In the genomic region with DNA sequence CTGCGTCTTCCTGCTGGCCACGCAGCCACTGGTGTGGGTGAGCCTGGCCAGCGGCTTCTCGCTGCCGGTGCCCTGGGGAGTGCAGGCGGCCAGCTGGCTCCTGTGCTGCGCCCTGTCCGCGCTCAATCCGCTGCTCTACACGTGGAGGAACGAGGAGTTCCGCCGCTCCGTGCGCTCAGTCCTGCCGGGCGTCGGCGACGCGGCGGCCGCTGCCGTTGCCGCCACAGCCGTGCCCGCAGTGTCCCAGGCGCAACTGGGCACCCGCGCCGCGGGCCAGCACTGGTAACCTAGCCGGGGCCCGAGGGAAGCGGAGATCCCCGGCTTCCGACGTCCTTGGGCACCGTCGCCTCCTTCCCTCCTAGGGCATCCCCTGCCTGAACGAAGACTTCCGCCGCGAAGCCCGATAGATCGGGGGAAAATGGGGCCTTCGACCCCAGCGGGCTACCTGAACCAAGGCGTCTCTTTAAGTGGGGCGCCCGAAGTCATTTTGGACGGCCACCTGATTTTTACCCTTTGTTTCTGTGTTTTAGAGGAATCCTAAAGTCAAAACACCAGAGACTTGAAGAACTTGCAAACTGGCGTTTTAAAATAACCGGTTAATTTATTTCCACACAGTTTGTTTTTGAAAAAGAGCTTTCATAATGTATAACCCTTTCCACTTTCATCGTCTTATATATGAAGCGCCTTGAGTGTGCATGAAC, we compare ENCODE assay signal across 8 cellular contexts. TPM values are rescaled to one million over a fixed set of nuclear protein-coding genes. Genes with fewer than 3 reads are reported as not detected.
DNase-seq lines count a peak whose midpoint lies in the region; ATAC-seq, FAIRE-seq and TF ChIP-seq lines count a peak whose summit lies in the region.

No MANE protein-coding gene starts in this region.

- H3K27me3 Mint-ChIP-seq in activated T-helper 1 cell treated with anti-CD3 and anti-CD28 coated beads, Interleukin-12 subunit alpha, Interleukin-12 subunit beta, Interleukin-2, Interleukin-4 antibody, amounts not matched to agents 30 ng/mL and 10 ng/mL and 1 ng/mL, durations not matched to agents 14 hours and 24 hours and 36 hours (ENCODE audit: insufficient read depth), result peaks cover 65% of the 10 kb centered on the region

- no peaks in the 10 kb centered on the region for H3K36me3 Mint-ChIP-seq in activated T-helper 1 cell treated with anti-CD3 and anti-CD28 coated beads, Interleukin-12 subunit alpha, Interleukin-12 subunit beta, Interleukin-2, Interleukin-4 antibody, amounts not matched to agents 30 ng/mL and 10 ng/mL and 1 ng/mL, durations not matched to agents 14 hours and 24 hours and 36 hours (ENCODE audit: low read depth)

- H3K4me1 Mint-ChIP-seq in activated T-helper 1 cell treated with anti-CD3 and anti-CD28 coated beads, Interleukin-12 subunit alpha, Interleukin-12 subunit beta, Interleukin-2, Interleukin-4 antibody, amounts not matched to agents 30 ng/mL and 10 ng/mL and 1 ng/mL, durations not matched to agents 14 hours and 24 hours and 36 hours (ENCODE audit: low read depth), result peaks cover 5% of the 10 kb centered on the region

- H3K4me3 Mint-ChIP-seq in activated T-helper 1 cell treated with anti-CD3 and anti-CD28 coated beads, Interleukin-12 subunit alpha, Interleukin-12 subunit beta, Interleukin-2, Interleukin-4 antibody, amounts not matched to agents 30 ng/mL and 10 ng/mL and 1 ng/mL, durations not matched to agents 14 hours and 24 hours and 36 hours, result peak overlapping the region; percentile 58

- no peak for TF ChIP-seq CTCF in left ventricle myocardium inferior (IDR thresholded peaks at IDR 0.05; ENCODE audit: borderline replicate concordance)

- H3K4me3 ChIP-seq in left ventricle myocardium inferior, result peak overlapping the region; percentile 64
- peak overlapping the region; percentile 50 for H3K4me3 ChIP-seq in skeletal muscle cell (ENCODE audit: low read depth, low read length)

- no peaks in the 10 kb centered on the region for H3K36me3 ChIP-seq in left ventricle myocardium inferior

- H3K4me1 ChIP-seq in left ventricle myocardium inferior, result peaks cover 17% of the 10 kb centered on the region

- intact Hi-C loops in Right ventricle myocardium inferior (cut with DNase I), result loop anchor here (5.0 kb wide), 2 partner anchors 37 to 78 kb away; no protein-coding TSS in a partner anchor
- intact Hi-C loops in cardiac septum (cut with DNase I), result loop anchor here (5.0 to 10.0 kb wide), 2 partner anchors 195 to 327 kb away; no protein-coding TSS in a partner anchor
- intact Hi-C loops in activated T-helper 1 cell treated with anti-CD3 and anti-CD28 coated beads, Interleukin-12 subunit alpha, Interleukin-12 subunit beta, Interleukin-2, Interleukin-4 antibody, amounts not matched to agents 30 ng/mL and 10 ng/mL and 1 ng/mL, durations not matched to agents 14 hours and 24 hours and 36 hours (cut with micrococcal nuclease), result loop anchor here (5.0 to 10.0 kb wide), 3 partner anchors 327 to 755 kb away; no protein-coding TSS in a partner anchor
- intact Hi-C loops in left ventricle myocardium inferior (cut with micrococcal nuclease), result no loop called here

- no peaks in the 10 kb centered on the region for H3K9me3 Mint-ChIP-seq in activated T-helper 1 cell treated with anti-CD3 and anti-CD28 coated beads, Interleukin-12 subunit alpha, Interleukin-12 subunit beta, Interleukin-2, Interleukin-4 antibody, amounts not matched to agents 30 ng/mL and 10 ng/mL and 1 ng/mL, durations not matched to agents 14 hours and 24 hours and 36 hours

- FAIRE-seq in GM12891 (lab: Jason Lieb, UNC), result no peak

- peak overlapping the region; percentile 14 for H3K27ac Mint-ChIP-seq in activated T-helper 1 cell treated with anti-CD3 and anti-CD28 coated beads, Interleukin-12 subunit alpha, Interleukin-12 subunit beta, Interleukin-2, Interleukin-4 antibody, amounts not matched to agents 30 ng/mL and 10 ng/mL and 1 ng/mL, durations not matched to agents 14 hours and 24 hours and 36 hours

- TF ChIP-seq POLR2A in GM12891 (IDR thresholded peaks at IDR 0.05; ENCODE audit: low read depth, low read length), result no peak

- peak; percentile 75 for ATAC-seq in Right ventricle myocardium inferior
- no peak for ATAC-seq in GM18873 (IDR thresholded peaks at IDR 0.05; ENCODE audit: low FRiP score, unreplicated experiment)

- no peak overlapping the region for H3K27ac ChIP-seq in left ventricle myocardium inferior (replicated peaks)

- H3K9me3 ChIP-seq in left ventricle myocardium inferior (replicated peaks), result no peaks in the 10 kb centered on the region

- peaks cover 70% of the 10 kb centered on the region for H3K27me3 ChIP-seq in left ventricle myocardium inferior (ENCODE audit: low read depth)

- DNase-seq in Right ventricle myocardium inferior (ENCODE audit: missing footprints), result peak; percentile 73
- DNase-seq in cardiac septum (ENCODE audit: low spot score), result no peak
- DNase-seq in activated T-helper 1 cell treated with anti-CD3 and anti-CD28 coated beads, Interleukin-12 subunit alpha, Interleukin-12 subunit beta, Interleukin-2, Interleukin-4 antibody, amounts not matched to agents 30 ng/mL and 10 ng/mL and 1 ng/mL, durations not matched to agents 14 hours and 24 hours and 36 hours (ENCODE audit: low spot score), result no peak
- DNase-seq in left ventricle myocardium inferior, result peak; percentile 24
- no peak for DNase-seq in skeletal muscle cell (ENCODE audit: low read depth)
- DNase-seq in NCI-H226, result no peak
- DNase-seq in GM12891 (ENCODE audit: insufficient read length, low spot score), result no peak

TF ChIP-seq in GM12891, 5 proteins besides CTCF, POLR2A, EP300 and RAD21:
- TF ChIP-seq POLR2AphosphoS5 (IDR thresholded peaks at IDR 0.05; ENCODE audit: low read depth, low read length), result no peak
TF ChIP-seq in GM12891: peak in this region for 0.

RNA-seq across cellular contexts. Expression of a gene that starts 2.0 kb away (rescaled TPM):
- total RNA-seq in Right ventricle myocardium inferior (not detected), cardiac septum (0.13 TPM), left ventricle myocardium inferior (not detected)
- 0.08 and 0.12 TPM in 2 replicates for total RNA-seq in activated T-helper 1 cell treated with anti-CD3 and anti-CD28 coated beads, Interleukin-12 subunit alpha, Interleukin-12 subunit beta, Interleukin-2, Interleukin-4 antibody, amounts not matched to agents 30 ng/mL and 10 ng/mL and 1 ng/mL, durations not matched to agents 14 hours and 24 hours and 36 hours
- not detected for polyA plus RNA-seq in GM12891 (2012; ENCODE audit: low read depth, missing spikeins)

Comparison
In these comparisons a context has a peak if more than half of its experiments do, and no peak if none do; other contexts are left out.
1. DNase-seq: peak in Right ventricle myocardium inferior (single experiment) and left ventricle myocardium inferior (single experiment); none in cardiac septum (single experiment), activated T-helper 1 cell treated with anti-CD3 and anti-CD28 coated beads, Interleukin-12 subunit alpha, Interleukin-12 subunit beta, Interleukin-2, Interleukin-4 antibody, amounts not matched to agents 30 ng/mL and 10 ng/mL and 1 ng/mL, durations not matched to agents 14 hours and 24 hours and 36 hours (single experiment), skeletal muscle cell (single experiment), NCI-H226 (single experiment) and GM12891 (single experiment).